ENCODE assay signal across 22 cellular contexts in the genomic region with DNA sequence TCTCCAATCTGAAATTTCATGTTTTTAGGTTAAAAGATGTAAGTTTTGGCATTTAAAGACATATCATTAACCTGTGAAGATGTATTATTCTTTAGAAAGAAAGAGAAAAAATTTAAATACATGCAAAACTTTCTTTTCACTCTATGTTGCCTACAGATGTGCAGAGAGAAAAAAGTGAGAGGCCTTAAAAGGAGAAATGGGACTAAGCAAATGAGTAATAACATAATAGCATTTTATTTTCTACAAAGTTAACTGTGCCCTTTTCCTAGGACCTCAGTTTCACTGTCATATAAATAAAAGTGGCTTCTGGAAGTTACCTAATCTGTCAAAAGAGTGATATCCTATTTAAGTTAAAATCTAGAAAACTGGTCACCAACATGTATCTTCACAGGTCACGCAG. TPM values are rescaled to one million over a fixed set of nuclear protein-coding genes. Genes with fewer than 3 reads are reported as not detected.
DNase-seq lines count a peak whose midpoint lies in the region; ATAC-seq, FAIRE-seq and TF ChIP-seq lines count a peak whose summit lies in the region.
"Had no signal": no experiment of that assay in that cellular context is flagged by ENCODE, and none has a peak within 500 bp of the region (broad histone marks: within the 10 kb centered on the region; RNA-seq: fewer than 3 reads in every experiment).

No MANE protein-coding gene starts in this region.

- H3K4me3 Mint-ChIP-seq in activated T-helper 17 cell treated with anti-CD3 and anti-CD28 coated beads, Interleukin-2, amount 50 U/mL, for 72 hours = no peak overlapping the region
- H3K4me3 Mint-ChIP-seq in stimulated activated naive B cell treated with anti-CD40 and anti-IgM and Interleukin-4, amounts not matched to agents 10 μg/mL and 1 μg/mL and 100 μg/mL, for 72 hours = peak overlapping the region in 1 of 2 donors; percentile 48
- H3K4me3 Mint-ChIP-seq: CD4-positive, CD25-positive, alpha-beta regulatory T cell; CD8-positive, alpha-beta T cell; GM23338; H9 had no signal

- H3K27ac ChIP-seq in DOHH2 (ENCODE audit: low read depth, low read length) = no peak overlapping the region
- H3K27ac ChIP-seq: 22Rv1, BLaER1, C4-2B had no signal

- no peak for ATAC-seq in activated T-helper 17 cell treated with anti-CD3 and anti-CD28 coated beads, Interleukin-2, amount 50 U/mL, for 72 hours (replicated peaks)
- ATAC-seq in stimulated activated naive B cell treated with anti-CD40 and anti-IgM and Interleukin-4, amounts not matched to agents 10 μg/mL and 1 μg/mL and 100 μg/mL, for 72 hours (replicated peaks) = peak; percentile 50 to 61
- ATAC-seq in HG03460 (IDR thresholded peaks at IDR 0.05; ENCODE audit: unreplicated experiment) = no peak
- ATAC-seq: CD8-positive, alpha-beta T cell; GM23338; HCT116 had no signal

- no peaks in the 10 kb centered on the region for H3K79me2 ChIP-seq in DOHH2 (ENCODE audit: control insufficient read depth, low read length)

- H3K4me1 Mint-ChIP-seq in activated T-helper 17 cell treated with anti-CD3 and anti-CD28 coated beads, Interleukin-2, amount 50 U/mL, for 72 hours = no peaks in the 10 kb centered on the region
- peaks cover 9 to 25% of the 10 kb centered on the region in 2 donors for H3K4me1 Mint-ChIP-seq in stimulated activated naive B cell treated with anti-CD40 and anti-IgM and Interleukin-4, amounts not matched to agents 10 μg/mL and 1 μg/mL and 100 μg/mL, for 72 hours
- H3K4me1 Mint-ChIP-seq: GM23338, H9 had no signal

- H3K27me3 Mint-ChIP-seq in activated T-helper 17 cell treated with anti-CD3 and anti-CD28 coated beads, Interleukin-2, amount 50 U/mL, for 72 hours = peaks cover 4% of the 10 kb centered on the region
- no peaks in the 10 kb centered on the region for H3K27me3 Mint-ChIP-seq in stimulated activated naive B cell treated with anti-CD40 and anti-IgM and Interleukin-4, amounts not matched to agents 10 μg/mL and 1 μg/mL and 100 μg/mL, for 72 hours
- H3K27me3 Mint-ChIP-seq: B cell had no signal

- H3K27ac Mint-ChIP-seq in activated T-helper 17 cell treated with anti-CD3 and anti-CD28 coated beads, Interleukin-2, amount 50 U/mL, for 72 hours = peak overlapping the region; percentile 75
- H3K27ac Mint-ChIP-seq in stimulated activated naive B cell treated with anti-CD40 and anti-IgM and Interleukin-4, amounts not matched to agents 10 μg/mL and 1 μg/mL and 100 μg/mL, for 72 hours = peak overlapping the region; percentile 56
- H3K27ac Mint-ChIP-seq: CD4-positive, CD25-positive, alpha-beta regulatory T cell; CD8-positive, alpha-beta T cell; GM23338; H9 had no signal

- H3F3A ChIP-seq in DOHH2 (ENCODE audit: control insufficient read depth, insufficient read depth) = 0 out of 2 replicates have a peak, but pooled peaks cover 6% of the 10 kb centered on the region

- peak overlapping the region; percentile 44; the same call in 1 of the 2 replicates for H3K4me2 ChIP-seq in DOHH2 (ENCODE audit: low read length)
- H3K4me2 ChIP-seq: BLaER1, GM23338 had no signal

- no peaks in the 10 kb centered on the region for H3K36me3 Mint-ChIP-seq in activated T-helper 17 cell treated with anti-CD3 and anti-CD28 coated beads, Interleukin-2, amount 50 U/mL, for 72 hours (ENCODE audit: low read depth)
- H3K36me3 Mint-ChIP-seq in stimulated activated naive B cell treated with anti-CD40 and anti-IgM and Interleukin-4, amounts not matched to agents 10 μg/mL and 1 μg/mL and 100 μg/mL, for 72 hours = no peaks in the 10 kb centered on the region
- H3K36me3 Mint-ChIP-seq: CD4-positive, CD25-positive, alpha-beta regulatory T cell; CD8-positive, alpha-beta T cell had no signal

- DNase-seq in GM19239 (ENCODE audit: insufficient read length, low spot score) = no peak
- no peak for DNase-seq in stimulated activated naive B cell treated with anti-CD40 and anti-IgM and Interleukin-4, amounts not matched to agents 10 μg/mL and 1 μg/mL and 100 μg/mL, for 72 hours
- no peak for DNase-seq in stimulated activated CD4-positive, alpha-beta T cell treated with anti-CD3 and anti-CD28 coated beads, Interleukin-4, amount 100 ng/mL, for 4 hours
- no peak for DNase-seq in retina
- DNase-seq: Calu3; CD8-positive, alpha-beta T cell; DMS53; DMS79 treated with DMSO at 0.1 percent for 48 hours; H9 had no signal

- H3K4me3 ChIP-seq in DOHH2 (ENCODE audit: low read length) = no peak overlapping the region
- H3K4me3 ChIP-seq: BLaER1, GM23338 had no signal

- FAIRE-seq in GM19239 (lab: Jason Lieb, UNC) = peak; percentile 69
- FAIRE-seq: A204.1, G401.6 had no signal

- H3K9me3 ChIP-seq in DOHH2 (ENCODE audit: control insufficient read depth, insufficient read depth, low read length) = no peaks in the 10 kb centered on the region
- H3K9me3 ChIP-seq: BLaER1 had no signal

- peaks cover 25% of the 10 kb centered on the region for H3K4me1 ChIP-seq in DOHH2 (ENCODE audit: control insufficient read depth, low read length)
- H3K4me1 ChIP-seq: BLaER1 had no signal

- H3K9me2 ChIP-seq in DOHH2 (replicated peaks; ENCODE audit: control insufficient read depth, low read length) = no peaks in the 10 kb centered on the region

- no peak for TF ChIP-seq CTCF in DOHH2 (IDR thresholded peaks at IDR 0.05; ENCODE audit: low read depth, low read length, poor library complexity, severe bottlenecking)

- H3K27me3 ChIP-seq in DOHH2 (ENCODE audit: control insufficient read depth, low read length) = no peaks in the 10 kb centered on the region
- H3K27me3 ChIP-seq: BLaER1 had no signal

- no peaks in the 10 kb centered on the region for H3K9me3 Mint-ChIP-seq in activated T-helper 17 cell treated with anti-CD3 and anti-CD28 coated beads, Interleukin-2, amount 50 U/mL, for 72 hours
- no peaks in the 10 kb centered on the region for H3K9me3 Mint-ChIP-seq in stimulated activated naive B cell treated with anti-CD40 and anti-IgM and Interleukin-4, amounts not matched to agents 10 μg/mL and 1 μg/mL and 100 μg/mL, for 72 hours
- H3K9me3 Mint-ChIP-seq: CD4-positive, CD25-positive, alpha-beta regulatory T cell; CD8-positive, alpha-beta T cell; GM23338; H9 had no signal

- no peaks in the 10 kb centered on the region for H4K20me1 ChIP-seq in DOHH2 (ENCODE audit: control insufficient read depth, insufficient read depth, low read depth, low read length)
- H4K20me1 ChIP-seq: BLaER1 had no signal

- H3K36me3 ChIP-seq in DOHH2 (ENCODE audit: control insufficient read depth, low read length) = no peaks in the 10 kb centered on the region
- H3K36me3 ChIP-seq: BLaER1 had no signal

RNA-seq across cellular contexts. Expression of a gene that starts 16.1 kb away (rescaled TPM):
- under 1 TPM; 0.09 to 0.13 TPM for total RNA-seq in activated T-helper 17 cell treated with anti-CD3 and anti-CD28 coated beads, Interleukin-2, amount 50 U/mL, for 72 hours
- total RNA-seq: B cell; Calu3; CD4-positive, CD25-positive, alpha-beta regulatory T cell; CD8-positive, alpha-beta T cell; H4 had no signal

Comparison
In these comparisons a context has a peak if more than half of its experiments do, and no peak if none do; other contexts are left out.
1. ATAC-seq: peak in stimulated activated naive B cell treated with anti-CD40 and anti-IgM and Interleukin-4, amounts not matched to agents 10 μg/mL and 1 μg/mL and 100 μg/mL, for 72 hours (2 of 2); none in activated T-helper 17 cell treated with anti-CD3 and anti-CD28 coated beads, Interleukin-2, amount 50 U/mL, for 72 hours (single experiment) and HG03460 (single experiment).